17 cellular contexts compared by ENCODE assay signal in genomic region chr19:6510618-6511017, GRCh38. TPM values are rescaled to one million over a fixed set of nuclear protein-coding genes. Genes with fewer than 3 reads are reported as not detected.
A peak's percentile ranks its signal among the peaks of the same experiment; 100 is the strongest.
DNase-seq lines count a peak whose midpoint lies in the region; TF ChIP-seq lines count a peak whose summit lies in the region.
"Had no signal": no experiment of that assay in that cellular context is flagged by ENCODE, and none has a peak within 500 bp of the region (broad histone marks: within the 10 kb centered on the region; RNA-seq: fewer than 3 reads in every experiment).

No MANE protein-coding gene starts in this region.

- H3K4me1 ChIP-seq in adrenal gland (replicated peaks in 1 of 2) (peaks cover 10 to 15% of the 10 kb centered on the region in 2 donors), suprapubic skin (peaks cover 9% of the 10 kb centered on the region)

- H3K4me3 Mint-ChIP-seq in activated naive CD4-positive, alpha-beta T cell treated with anti-CD3 and anti-CD28 coated beads, Interleukin-2, amount 50 U/mL, for 24 hours, result no peak overlapping the region
- H3K4me3 Mint-ChIP-seq: CD14-positive monocyte; CD8-positive, alpha-beta T cell had no signal

- WGBS in adrenal gland, 4 donors, result 36 to 58% (median 50%) methylated on average over 5 to 7 of the region's 7 CpGs
- WGBS in suprapubic skin, result 91% methylated on average over 7 of the region's 7 CpGs

- TF ChIP-seq EP300 in suprapubic skin (IDR thresholded peaks at IDR 0.05), result no peak

- peak overlapping the region; percentile 22 to 91 (median 87) for H3K27ac ChIP-seq in adrenal gland
- peak overlapping the region; percentile 96 for H3K27ac ChIP-seq in layer of hippocampus (ENCODE audit: low read depth, low read length)
- H3K27ac ChIP-seq in temporal lobe (ENCODE audit: low read depth, low read length), result peak overlapping the region; percentile 99
- H3K27ac ChIP-seq in suprapubic skin, result no peak overlapping the region
- H3K27ac ChIP-seq: 22Rv1 had no signal

- H3K36me3 ChIP-seq in adrenal gland (replicated peaks in 1 of 2) (no peaks in the 10 kb centered on the region), suprapubic skin (no peaks in the 10 kb centered on the region)

- H3K36me3 Mint-ChIP-seq in activated naive CD4-positive, alpha-beta T cell treated with anti-CD3 and anti-CD28 coated beads, Interleukin-2, amount 50 U/mL, for 24 hours, result no peaks in the 10 kb centered on the region
- H3K36me3 Mint-ChIP-seq: CD14-positive monocyte; CD8-positive, alpha-beta T cell had no signal

- H3K9me3 Mint-ChIP-seq in activated naive CD4-positive, alpha-beta T cell treated with anti-CD3 and anti-CD28 coated beads, Interleukin-2, amount 50 U/mL, for 24 hours, result no peaks in the 10 kb centered on the region
- H3K9me3 Mint-ChIP-seq: CD8-positive, alpha-beta T cell had no signal

- no peak for TF ChIP-seq POLR2A in adrenal gland (IDR thresholded peaks at IDR 0.05)
- no peak for TF ChIP-seq POLR2A in suprapubic skin (IDR thresholded peaks at IDR 0.05)

- H3K27me3 ChIP-seq in adrenal gland, result no peaks in the 10 kb centered on the region
- H3K27me3 ChIP-seq in layer of hippocampus (ENCODE audit: control insufficient read depth, insufficient read depth, low read length), result no peaks in the 10 kb centered on the region
- H3K27me3 ChIP-seq in suprapubic skin, result no peaks in the 10 kb centered on the region

- no peak for DNase-seq in activated naive CD4-positive, alpha-beta T cell (lab: John Stamatoyannopoulos, UW)
- DNase-seq in adrenal gland, result peak in 3 of 7 donors; percentile 46 to 64 (median 58)
- no peak for DNase-seq in activated CD8-positive, alpha-beta memory T cell treated with anti-CD3 and anti-CD28 coated beads, Interleukin-2, amount 50 U/mL, for 4 hours
- no peak for DNase-seq in suprapubic skin (ENCODE audit: low spot score in 2 of 2)
- DNase-seq in NCI-H1436 treated with DMSO at 0.1 percent for 48 hours (lab: John Stamatoyannopoulos, UW), result no peak
- DNase-seq: CD8-positive, alpha-beta T cell; COR-L47; DND-41; GDM1 had no signal

- H3K27me3 Mint-ChIP-seq in activated naive CD4-positive, alpha-beta T cell treated with anti-CD3 and anti-CD28 coated beads, Interleukin-2, amount 50 U/mL, for 24 hours, result no peaks in the 10 kb centered on the region

- intact Hi-C loops in adrenal gland (cut with DNase I), result no loop called here

- peak overlapping the region; percentile 30 for H3K27ac Mint-ChIP-seq in activated naive CD4-positive, alpha-beta T cell treated with anti-CD3 and anti-CD28 coated beads, Interleukin-2, amount 50 U/mL, for 24 hours
- H3K27ac Mint-ChIP-seq: CD14-positive monocyte; CD8-positive, alpha-beta T cell had no signal

- no peak for TF ChIP-seq CTCF in adrenal gland (IDR thresholded peaks at IDR 0.05)
- TF ChIP-seq CTCF in suprapubic skin (IDR thresholded peaks at IDR 0.05), result no peak

- peaks cover 4% of the 10 kb centered on the region for H3K4me1 Mint-ChIP-seq in activated naive CD4-positive, alpha-beta T cell treated with anti-CD3 and anti-CD28 coated beads, Interleukin-2, amount 50 U/mL, for 24 hours
- H3K4me1 Mint-ChIP-seq: CD14-positive monocyte had no signal

- H3K4me3 ChIP-seq in adrenal gland, result no peak overlapping the region
- H3K4me3 ChIP-seq in suprapubic skin, result no peak overlapping the region

- no peaks in the 10 kb centered on the region for H3K9me3 ChIP-seq in adrenal gland (replicated peaks in 1 of 3)
- no peaks in the 10 kb centered on the region for H3K9me3 ChIP-seq in suprapubic skin

RNA-seq across cellular contexts. Expression of gene TUBB4A, which starts 8.5 kb away (rescaled TPM):
- 100 to 1,000 TPM in 6 of 8 donors, 10 to 100 TPM in 2; 60.1 to 752 (median 192) TPM for total RNA-seq in adrenal gland
- 100 to 1,000 TPM in 1 of 3 donors, 10 to 100 TPM in 2; 50.4 to 560 (median 63.1) TPM for polyA plus RNA-seq in adrenal gland
- total RNA-seq in temporal lobe, result 116 TPM
- total RNA-seq in suprapubic skin, result 10 to 100 TPM in 1 of 4 donors, 1 to 10 TPM in 3; 2.1 to 13.9 (median 3.4) TPM
- polyA plus RNA-seq: BJ, CD14-positive monocyte had no signal

RNA-seq across cellular contexts. Expression of gene TNFSF9, which starts 20.2 kb away (rescaled TPM):
- total RNA-seq in adrenal gland (1 to 10 TPM in 3 of 8 donors, under 1 TPM in 4, not detected in 1; 0.50 to 1.6 (median 0.75) TPM), temporal lobe (1.5 TPM), suprapubic skin (1 to 10 TPM; 1.0 to 2.9 (median 1.7) TPM)
- polyA plus RNA-seq in adrenal gland, result under 1 TPM; 0.16 to 0.40 (median 0.32) TPM

RNA-seq across cellular contexts. Expression of gene DENND1C, which starts 29.0 kb away (rescaled TPM):
- total RNA-seq in adrenal gland (1 to 10 TPM in 7 of 8 donors, under 1 TPM in 1; 0.66 to 7.6 (median 4.4) TPM), temporal lobe (0.25 TPM), suprapubic skin (1 to 10 TPM in 3 of 4 donors, under 1 TPM in 1; 0.23 to 3.7 (median 1.5) TPM)
- polyA plus RNA-seq in adrenal gland, result 10 to 100 TPM in 1 of 3 donors, 1 to 10 TPM in 2; 1.4 to 12.1 (median 6.6) TPM

RNA-seq across cellular contexts. Expression of gene CRB3, which starts 46.5 kb away (rescaled TPM):
- total RNA-seq in adrenal gland, result under 1 TPM in 4 of 8 donors, not detected in 4; 0.58 to 0.95 (median 0.77) TPM
- 1 to 10 TPM in 1 of 3 donors, under 1 TPM in 1, not detected in 1; 0.51 to 1.4 TPM for polyA plus RNA-seq in adrenal gland
- total RNA-seq in temporal lobe, result 0.25 TPM
- 100 to 1,000 TPM in 1 of 4 donors, 10 to 100 TPM in 3; 67.3 to 113 (median 76.1) TPM for total RNA-seq in suprapubic skin
- total RNA-seq: A673, H4 had no signal
- polyA plus RNA-seq: BJ, CD14-positive monocyte had no signal

RNA-seq across cellular contexts. Expression of gene SLC25A23, which starts 51.0 kb away (rescaled TPM):
- total RNA-seq in adrenal gland, result 100 to 1,000 TPM in 3 of 8 donors, 10 to 100 TPM in 5; 41.7 to 189 (median 81.2) TPM
- polyA plus RNA-seq in adrenal gland, result 10 to 100 TPM; 43.2 to 54.7 (median 49.3) TPM
- 38.8 TPM for total RNA-seq in temporal lobe
- total RNA-seq in suprapubic skin, result 10 to 100 TPM; 39.5 to 76.3 (median 61.6) TPM
